In the genomic region with DNA sequence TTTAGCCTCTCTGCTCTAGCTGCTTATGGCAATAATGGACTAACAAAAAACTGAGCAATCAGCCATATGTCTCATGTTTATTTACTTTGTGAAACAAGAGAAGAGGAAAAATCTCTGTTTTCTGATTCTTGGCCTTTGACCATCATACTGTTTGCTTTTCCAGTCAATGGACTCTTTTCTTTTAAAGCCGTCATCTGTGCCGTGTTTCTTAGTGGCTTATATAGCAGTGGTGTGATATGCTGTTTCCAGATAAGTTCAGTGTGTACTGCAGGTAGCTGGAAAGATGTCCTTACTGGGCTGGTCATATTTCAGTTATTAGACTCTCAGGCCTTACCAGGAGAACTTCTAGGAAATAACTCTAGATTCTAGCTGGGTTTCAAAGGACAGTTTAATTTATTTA, we compare ENCODE assay signal across 15 cellular contexts. TPM values are rescaled to one million over a fixed set of nuclear protein-coding genes. Genes with fewer than 3 reads are reported as not detected.
DNase-seq lines count a peak whose midpoint lies in the region; ATAC-seq and TF ChIP-seq lines count a peak whose summit lies in the region.
"Had no signal": no experiment of that assay in that cellular context is flagged by ENCODE, and none has a peak within 500 bp of the region (broad histone marks: within the 10 kb centered on the region; RNA-seq: fewer than 3 reads in every experiment).

No MANE protein-coding gene starts in this region.

- H3K27ac Mint-ChIP-seq in activated naive CD4-positive, alpha-beta T cell treated with anti-CD3 and anti-CD28 coated beads, Interleukin-2, amount 50 U/mL, for 72 hours = no peak overlapping the region
- H3K27ac Mint-ChIP-seq in activated CD4-positive, alpha-beta memory T cell treated with anti-CD3 and anti-CD28 coated beads, Interleukin-2, amount 10 ng/mL, durations not matched to agents 7 days and 5 days = no peak overlapping the region
- H3K27ac Mint-ChIP-seq: activated B cell treated with CpG ODN at 0.5 μM for 24 hours; natural killer cell treated with Interleukin-12 subunit alpha and Interleukin-12 subunit beta and Interleukin-15 and Interleukin-18, amount 100 ng/mL, for 72 hours had no signal

- POLR2A ChIA-PET in AG04450 (lab: Yijun Ruan, JAX) = interaction anchor here (0.7 kb wide), 1 partner anchor 44 kb away, joined by 4 read pairs; the partner anchor contains the start of gene TBCEL
- POLR2A ChIA-PET in activated CD4-positive, alpha-beta memory T cell treated with anti-CD3 and anti-CD28 coated beads, Interleukin-2, amount 10 ng/mL, durations not matched to agents 7 days and 5 days (lab: Charles Lee) = no interaction called here

- peaks cover 12 to 20% of the 10 kb centered on the region in 2 donors for H3K36me3 Mint-ChIP-seq in activated naive CD4-positive, alpha-beta T cell treated with anti-CD3 and anti-CD28 coated beads, Interleukin-2, amount 50 U/mL, for 72 hours
- peaks cover 29% of the 10 kb centered on the region for H3K36me3 Mint-ChIP-seq in activated CD4-positive, alpha-beta memory T cell treated with anti-CD3 and anti-CD28 coated beads, Interleukin-2, amount 10 ng/mL, durations not matched to agents 7 days and 5 days (ENCODE audit: low read depth)

- peaks cover 27% of the 10 kb centered on the region for H3K36me3 ChIP-seq in right atrium auricular region
- H3K36me3 ChIP-seq: SJSA1 had no signal

- TF ChIP-seq CTCF in AG04450 (IDR thresholded peaks at IDR 0.05; ENCODE audit: low read depth, low read length) (no peak), right atrium auricular region (IDR thresholded peaks at IDR 0.05) (no peak)

- H3K27me3 Mint-ChIP-seq in activated CD4-positive, alpha-beta memory T cell treated with anti-CD3 and anti-CD28 coated beads, Interleukin-2, amount 10 ng/mL, durations not matched to agents 7 days and 5 days = no peaks in the 10 kb centered on the region
- H3K27me3 Mint-ChIP-seq: activated B cell treated with CpG ODN at 0.5 μM for 24 hours; natural killer cell treated with Interleukin-12 subunit alpha and Interleukin-12 subunit beta and Interleukin-15 and Interleukin-18, amount 100 ng/mL, for 72 hours had no signal

- H3K4me1 Mint-ChIP-seq in activated CD4-positive, alpha-beta memory T cell treated with anti-CD3 and anti-CD28 coated beads, Interleukin-2, amount 10 ng/mL, durations not matched to agents 7 days and 5 days = no peaks in the 10 kb centered on the region

- H3K4me3 ChIP-seq in AG04450 (ENCODE audit: low read depth, low read length) = no peak overlapping the region
- no peak overlapping the region for H3K4me3 ChIP-seq in right atrium auricular region
- H3K4me3 ChIP-seq: SJSA1, skin epidermis, upper lobe of left lung had no signal

- ATAC-seq in activated naive CD4-positive, alpha-beta T cell treated with anti-CD3 and anti-CD28 coated beads, Interleukin-2, amount 50 U/mL, for 72 hours = no peak
- ATAC-seq: natural killer cell treated with Interleukin-12 subunit alpha and Interleukin-12 subunit beta and Interleukin-15 and Interleukin-18, amount 100 ng/mL, for 72 hours had no signal

- H3K4me1 ChIP-seq in right atrium auricular region = peaks cover 0 to 14% of the 10 kb centered on the region in 2 donors
- H3K4me1 ChIP-seq: SJSA1 had no signal

- no peaks in the 10 kb centered on the region for H3K27me3 ChIP-seq in AG04450 (ENCODE audit: control insufficient read depth, insufficient read depth, low read length)
- H3K27me3 ChIP-seq in right atrium auricular region = no peaks in the 10 kb centered on the region
- H3K27me3 ChIP-seq: SJSA1, upper lobe of left lung had no signal

- CTCF ChIA-PET in AG04450 (lab: Charles Lee) = interaction anchor here (0.5 to 1.8 kb wide), 4 partner anchors 19 to 1944 kb away, joined by 3 to 5 read pairs (median 4); partner anchors contain the start of gene GRIK4
- CTCF ChIA-PET in activated CD4-positive, alpha-beta memory T cell treated with anti-CD3 and anti-CD28 coated beads, Interleukin-2, amount 10 ng/mL, durations not matched to agents 7 days and 5 days (lab: Charles Lee) = no interaction called here

- peak; percentile 20 for DNase-seq in AG04450 (ENCODE audit: low read depth, low spot score)
- DNase-seq in NCI-H1092 treated with DMSO at 0.1 percent for 48 hours (lab: John Stamatoyannopoulos, UW) = peak; percentile 96
- peak; percentile 75 for DNase-seq in NCI-H774 (lab: John Stamatoyannopoulos, UW)
- DNase-seq in iris pigment epithelial cell (ENCODE audit: low read depth) = peak; percentile 61
- no peak for DNase-seq in NCI-H2227 treated with DMSO at 0.1 percent for 48 hours (lab: John Stamatoyannopoulos, UW)
- no peak for DNase-seq in right atrium auricular region (ENCODE audit: low spot score)
- DNase-seq in activated naive CD4-positive, alpha-beta T cell treated with anti-CD3 and anti-CD28 coated beads, Interleukin-2, amount 50 U/mL, for 72 hours (ENCODE audit: low spot score in 2 of 2) = no peak
- DNase-seq in activated CD4-positive, alpha-beta memory T cell treated with anti-CD3 and anti-CD28 coated beads, Interleukin-2, amount 10 ng/mL, durations not matched to agents 7 days and 5 days = no peak
- DNase-seq: activated B cell treated with CpG ODN at 0.5 μM for 24 hours, GF-D8, NCI-H1930, upper lobe of left lung had no signal

- H3K9me3 ChIP-seq in AG04450 (ENCODE audit: control insufficient read depth, insufficient read depth, low read length) (no peaks in the 10 kb centered on the region), right atrium auricular region (no peaks in the 10 kb centered on the region)
- H3K9me3 ChIP-seq: SJSA1, upper lobe of left lung had no signal

- H3K27ac ChIP-seq in AG04450 (ENCODE audit: low read depth, low read length) = no peak overlapping the region
- H3K27ac ChIP-seq in right atrium auricular region = no peak overlapping the region
- H3K27ac ChIP-seq: SJSA1, skin epidermis had no signal

- no peak overlapping the region for H3K4me3 Mint-ChIP-seq in activated CD4-positive, alpha-beta memory T cell treated with anti-CD3 and anti-CD28 coated beads, Interleukin-2, amount 10 ng/mL, durations not matched to agents 7 days and 5 days
- H3K4me3 Mint-ChIP-seq: activated B cell treated with CpG ODN at 0.5 μM for 24 hours; natural killer cell treated with Interleukin-12 subunit alpha and Interleukin-12 subunit beta and Interleukin-15 and Interleukin-18, amount 100 ng/mL, for 72 hours had no signal

- H3K9me3 Mint-ChIP-seq in activated naive CD4-positive, alpha-beta T cell treated with anti-CD3 and anti-CD28 coated beads, Interleukin-2, amount 50 U/mL, for 72 hours = peaks cover 0 to 11% of the 10 kb centered on the region in 2 donors
- peaks cover 4% of the 10 kb centered on the region for H3K9me3 Mint-ChIP-seq in activated CD4-positive, alpha-beta memory T cell treated with anti-CD3 and anti-CD28 coated beads, Interleukin-2, amount 10 ng/mL, durations not matched to agents 7 days and 5 days
- H3K9me3 Mint-ChIP-seq: natural killer cell treated with Interleukin-12 subunit alpha and Interleukin-12 subunit beta and Interleukin-15 and Interleukin-18, amount 100 ng/mL, for 72 hours had no signal

RNA-seq across cellular contexts. Expression of gene TECTA, which starts 33.6 kb away (rescaled TPM):
- polyA plus RNA-seq in AG04450 (2011; rRNA removed) = 0.37 and 0.45 TPM in 2 replicates
- polyA minus RNA-seq in AG04450 (2011; rRNA and poly(A)+ RNA removed) = 0.65 and 0.69 TPM in 2 replicates
- 1 to 10 TPM; 1.6 to 3.1 TPM for total RNA-seq in right atrium auricular region
- under 1 TPM; 0.20 to 0.33 TPM for total RNA-seq in activated naive CD4-positive, alpha-beta T cell treated with anti-CD3 and anti-CD28 coated beads, Interleukin-2, amount 50 U/mL, for 72 hours
- total RNA-seq in activated CD4-positive, alpha-beta memory T cell treated with anti-CD3 and anti-CD28 coated beads, Interleukin-2, amount 10 ng/mL, durations not matched to agents 7 days and 5 days = under 1 TPM; 0.10 to 0.20 TPM

RNA-seq across cellular contexts. Expression of gene TBCEL, which starts 43.6 kb away (rescaled TPM):
- 16.1 and 19.3 TPM in 2 replicates for polyA plus RNA-seq in AG04450 (2011; rRNA removed)
- polyA minus RNA-seq in AG04450 (2011; rRNA and poly(A)+ RNA removed) = 18.3 and 35.2 TPM in 2 replicates
- total RNA-seq in right atrium auricular region = 10 to 100 TPM; 23.0 to 31.0 TPM
- 1 to 10 TPM; 6.9 to 9.4 TPM for total RNA-seq in activated naive CD4-positive, alpha-beta T cell treated with anti-CD3 and anti-CD28 coated beads, Interleukin-2, amount 50 U/mL, for 72 hours
- 10 to 100 TPM; 11.8 to 13.1 TPM for total RNA-seq in activated CD4-positive, alpha-beta memory T cell treated with anti-CD3 and anti-CD28 coated beads, Interleukin-2, amount 10 ng/mL, durations not matched to agents 7 days and 5 days

Comparison
In these comparisons a context has a peak if more than half of its experiments do, and no peak if none do; other contexts are left out.
1. DNase-seq: peak in AG04450 (single experiment), NCI-H1092 treated with DMSO at 0.1 percent for 48 hours (single experiment), NCI-H774 (single experiment) and iris pigment epithelial cell (single experiment); none in NCI-H2227 treated with DMSO at 0.1 percent for 48 hours (single experiment), right atrium auricular region (single experiment), activated naive CD4-positive, alpha-beta T cell treated with anti-CD3 and anti-CD28 coated beads, Interleukin-2, amount 50 U/mL, for 72 hours (0 of 2) and activated CD4-positive, alpha-beta memory T cell treated with anti-CD3 and anti-CD28 coated beads, Interleukin-2, amount 10 ng/mL, durations not matched to agents 7 days and 5 days (single experiment).